ENCODE assay signal across 18 cellular contexts in genomic region chr11:3115321-3115720, GRCh38.
"Had no signal": no experiment of that assay in that cellular context is flagged by ENCODE, and none has a peak within 500 bp of the region (broad histone marks: within the 10 kb centered on the region; RNA-seq: fewer than 3 reads in every experiment).

No MANE protein-coding gene starts in this region.

- DNase-seq: activated CD4-positive, alpha-beta T cell treated with anti-CD3 and anti-CD28 coated beads, Interleukin-2, amount 50 U/mL, for 1 hour; activated CD8-positive, alpha-beta memory T cell treated with anti-CD3 and anti-CD28 coated beads for 24 hours; activated gamma-delta T cell treated with Interleukin-2 at 50 U/mL for 16 hours; amniotic stem cell; effector memory CD8-positive, alpha-beta T cell; left cardiac atrium; mesendoderm; naive thymus-derived CD4-positive, alpha-beta T cell; pancreas; stimulated activated CD4-positive, alpha-beta T cell treated with anti-CD3 and anti-CD28 coated beads, Interleukin-12 subunit alpha, Interleukin-12 subunit beta, amount 100 ng/mL, for 4 hours; stimulated activated CD4-positive, alpha-beta T cell treated with anti-CD3 and anti-CD28 coated beads, Interleukin-1b, Interleukin-23, amount 100 ng/mL, for 48 hours; stimulated activated CD8-positive, alpha-beta memory T cell treated with anti-CD3 and anti-CD28 coated beads, Interleukin-4, amount 100 ng/mL, for 48 hours; stimulated activated naive CD4-positive, alpha-beta T cell; T-helper 1 cell; T-helper 9 cell had no signal

- H3K27ac ChIP-seq: cardiac muscle cell, neutrophil, pancreas, sigmoid colon had no signal

- H3K4me1 ChIP-seq: pancreas, sigmoid colon had no signal

- H3K27me3 ChIP-seq: cardiac muscle cell, neutrophil, pancreas, sigmoid colon had no signal

- H3K4me3 ChIP-seq: cardiac muscle cell, pancreas, sigmoid colon had no signal

- H3K36me3 ChIP-seq: cardiac muscle cell, pancreas had no signal

- H3K9me3 ChIP-seq: pancreas, sigmoid colon had no signal
